27 cellular contexts compared by ENCODE assay signal in the genomic region with DNA sequence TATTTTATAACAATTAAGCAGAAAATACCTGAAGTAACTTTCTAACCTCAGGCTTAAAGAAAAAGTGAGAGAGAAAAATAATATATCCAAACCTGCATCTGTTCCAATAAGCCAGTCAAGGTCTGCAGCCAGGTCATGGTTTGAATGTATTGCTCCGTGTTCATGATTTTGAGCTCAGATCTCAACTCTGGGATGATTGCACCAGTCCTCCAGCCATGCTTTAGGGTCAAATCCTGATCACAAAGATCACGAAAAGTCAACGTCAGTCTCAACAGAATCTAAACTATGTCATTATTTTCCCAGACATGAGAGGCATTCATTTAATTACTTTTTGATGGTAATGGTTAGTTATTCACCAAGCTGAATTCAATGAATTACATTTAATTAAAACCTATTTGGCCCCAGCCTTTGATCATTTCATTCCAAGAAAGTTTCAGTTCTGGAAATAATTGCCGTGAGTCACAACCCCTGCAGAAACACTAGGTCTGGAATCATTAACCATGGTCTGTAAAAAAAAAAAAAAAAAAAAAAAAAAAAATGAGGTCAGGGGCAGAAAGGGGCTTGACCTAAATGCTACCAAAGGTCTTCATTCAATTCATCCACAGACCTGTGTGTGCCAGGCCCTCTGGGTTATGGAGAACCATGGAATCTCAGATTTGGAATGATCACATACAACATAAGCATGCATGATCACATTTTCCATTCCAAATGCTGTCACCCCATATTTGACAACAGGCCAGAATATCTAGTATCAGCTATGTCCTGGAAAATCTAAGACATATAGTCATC. TPM values are rescaled to one million over a fixed set of nuclear protein-coding genes. Genes with fewer than 3 reads are reported as not detected.
A peak's percentile ranks its signal among the peaks of the same experiment; 100 is the strongest.
DNase-seq lines count a peak whose midpoint lies in the region; ATAC-seq, FAIRE-seq and TF ChIP-seq lines count a peak whose summit lies in the region.
"Had no signal": no experiment of that assay in that cellular context is flagged by ENCODE, and none has a peak within 500 bp of the region (broad histone marks: within the 10 kb centered on the region; RNA-seq: fewer than 3 reads in every experiment).

No MANE protein-coding gene starts in this region.

- FAIRE-seq in HepG2 (lab: Jason Lieb, UNC) = no peak
- FAIRE-seq: frontal cortex, GM18507, HTR-8/SVneo, K562 had no signal

- DNase-seq in EH (ENCODE audit: low read depth) = peak; percentile 37
- no peak for DNase-seq in body of pancreas
- peak; percentile 18 for DNase-seq in HepG2 (ENCODE audit: low spot score)
- DNase-seq in sigmoid colon = peak; percentile 14
- DNase-seq in stimulated activated effector memory CD8-positive, alpha-beta T cell treated with anti-CD3 and anti-CD28 coated beads, Interleukin-12 subunit alpha, Interleukin-12 subunit beta, amount 100 ng/mL, for 72 hours (ENCODE audit: low spot score in 2 of 2) = no peak
- DNase-seq in MV-4-11 (lab: John Stamatoyannopoulos, UW) = no peak
- DNase-seq: activated CD4-positive, CD25-positive, alpha-beta regulatory T cell; activated gamma-delta T cell; activated T-cell treated with anti-CD3 and anti-CD28 coated beads, Interleukin-2, amount 50 U/mL, for 4 hours; cerebellar nuclear complex; GOT3; left cardiac atrium; mesendoderm; NCI-H1105; NCI-H187; NCI-H2171; NCI-H82; stimulated activated naive B cell treated with anti-CD40 and anti-IgM and Interleukin-4, amounts not matched to agents 10 μg/mL and 1 μg/mL and 100 μg/mL, for 72 hours; substantia nigra; upper lobe of left lung had no signal

- H3K4me3 ChIP-seq in body of pancreas = no peak overlapping the region
- H3K4me3 ChIP-seq in HepG2 (replicated peaks in 1 of 3; ENCODE audit: insufficient read depth in 1 of 3, low read depth in 2 of 3, low read length in 3 of 3) = no peak overlapping the region
- no peak overlapping the region for H3K4me3 ChIP-seq in sigmoid colon
- H3K4me3 ChIP-seq: esophagus muscularis mucosa, K562, SK-N-MC, upper lobe of left lung had no signal

- H3K4me3 Mint-ChIP-seq in stimulated activated effector memory CD8-positive, alpha-beta T cell treated with anti-CD3 and anti-CD28 coated beads, Interleukin-12 subunit alpha, Interleukin-12 subunit beta, amount 100 ng/mL, for 72 hours = no peak overlapping the region
- H3K4me3 Mint-ChIP-seq: activated T-cell treated with anti-CD3 and anti-CD28 coated beads, Interleukin-2, amount 50 U/mL, for 4 hours; stimulated activated naive B cell treated with anti-CD40 and anti-IgM and Interleukin-4, amounts not matched to agents 10 μg/mL and 1 μg/mL and 100 μg/mL, for 72 hours had no signal

- no peak for TF ChIP-seq RAD21 in HepG2 (CRISPR knock-in tag; IDR thresholded peaks at IDR 0.05)

- no TSS peak for BruUV-seq in HepG2 (replicated peaks; lab: Mats Ljungman, UMichigan)

- H3K36me3 Mint-ChIP-seq in stimulated activated effector memory CD8-positive, alpha-beta T cell treated with anti-CD3 and anti-CD28 coated beads, Interleukin-12 subunit alpha, Interleukin-12 subunit beta, amount 100 ng/mL, for 72 hours = peaks cover 43% of the 10 kb centered on the region

- in situ Hi-C loops in HepG2 (cut with HindIII; ENCODE audit: extremely low pct_ligation_motif_present, low pct_unique_long_range_greater_than_20kb) = no loop called here

- no peaks in the 10 kb centered on the region for H3K9me3 ChIP-seq in body of pancreas
- no peaks in the 10 kb centered on the region for H3K9me3 ChIP-seq in HepG2 (ENCODE audit: low read length)
- no peaks in the 10 kb centered on the region for H3K9me3 ChIP-seq in sigmoid colon
- H3K9me3 ChIP-seq: esophagus muscularis mucosa, upper lobe of left lung had no signal

- peak overlapping the region in 1 of 4 donors; percentile 16 for H3K27ac ChIP-seq in body of pancreas
- peak overlapping the region; percentile 38 for H3K27ac ChIP-seq in HepG2 (ENCODE audit: extremely low read length, insufficient read depth, low read length)
- H3K27ac ChIP-seq in sigmoid colon = peak overlapping the region in 3 of 4 donors; percentile 42 to 48 (median 44)
- H3K27ac ChIP-seq: SK-N-MC, upper lobe of left lung had no signal

- no peak overlapping the region for H2AFZ ChIP-seq in HepG2 (ENCODE audit: low read length)

- H3K36me3 ChIP-seq in body of pancreas (replicated peaks in 1 of 2; ENCODE audit: insufficient read depth in 1 of 2, low read depth in 2 of 2) (no peaks in the 10 kb centered on the region), HepG2 (replicated peaks in 1 of 2; ENCODE audit: control insufficient read depth in 1 of 2, insufficient read depth in 2 of 2, low read length in 2 of 2) (peaks cover 14 to 33% of the 10 kb centered on the region in 2 experiments), sigmoid colon (peaks cover 57 to 100% (median 69%) of the 10 kb centered on the region in 4 donors)

- no peak overlapping the region for H3K27ac Mint-ChIP-seq in stimulated activated effector memory CD8-positive, alpha-beta T cell treated with anti-CD3 and anti-CD28 coated beads, Interleukin-12 subunit alpha, Interleukin-12 subunit beta, amount 100 ng/mL, for 72 hours
- H3K27ac Mint-ChIP-seq: stimulated activated naive B cell treated with anti-CD40 and anti-IgM and Interleukin-4, amounts not matched to agents 10 μg/mL and 1 μg/mL and 100 μg/mL, for 72 hours had no signal

- no peaks in the 10 kb centered on the region for H3K9me3 Mint-ChIP-seq in stimulated activated effector memory CD8-positive, alpha-beta T cell treated with anti-CD3 and anti-CD28 coated beads, Interleukin-12 subunit alpha, Interleukin-12 subunit beta, amount 100 ng/mL, for 72 hours
- H3K9me3 Mint-ChIP-seq: activated T-cell treated with anti-CD3 and anti-CD28 coated beads, Interleukin-2, amount 50 U/mL, for 4 hours had no signal

- TF ChIP-seq POLR2A in body of pancreas (IDR thresholded peaks at IDR 0.05) = no peak
- no peak for TF ChIP-seq POLR2A in HepG2 (IDR thresholded peaks at IDR 0.05; ENCODE audit: insufficient read depth in 1 of 2, low read depth in 2 of 2, low read length in 2 of 2)
- TF ChIP-seq POLR2A in sigmoid colon (IDR thresholded peaks at IDR 0.05) = no peak

- TF ChIP-seq EP300 in HepG2 (IDR thresholded peaks at IDR 0.05; ENCODE audit: low read depth in 2 of 2, low read length in 2 of 2) = no peak
- no peak for TF ChIP-seq EP300 in HepG2 (CRISPR knock-in tag; IDR thresholded peaks at IDR 0.05; ENCODE audit: borderline replicate concordance)
- no peak for TF ChIP-seq EP300 in sigmoid colon (IDR thresholded peaks at IDR 0.05)

- ATAC-seq in body of pancreas (peak; percentile 35), HepG2 (peak; percentile 70)
- no peak for ATAC-seq in stimulated activated effector memory CD8-positive, alpha-beta T cell treated with anti-CD3 and anti-CD28 coated beads, Interleukin-12 subunit alpha, Interleukin-12 subunit beta, amount 100 ng/mL, for 72 hours
- no peak for ATAC-seq in activated CD4-positive, CD25-positive, alpha-beta regulatory T cell treated with anti-CD3 and anti-CD28 coated beads, Interleukin-2, amount 50 U/mL, for 24 hours
- ATAC-seq: activated T-cell treated with anti-CD3 and anti-CD28 coated beads, Interleukin-2, amount 50 U/mL, for 4 hours; K562; left cardiac atrium; stimulated activated naive B cell treated with anti-CD40 and anti-IgM and Interleukin-4, amounts not matched to agents 10 μg/mL and 1 μg/mL and 100 μg/mL, for 72 hours had no signal

- TF ChIP-seq CTCF in body of pancreas (IDR thresholded peaks at IDR 0.05) (no peak), HepG2 (CRISPR knock-in tag; IDR thresholded peaks at IDR 0.05) (no peak), sigmoid colon (IDR thresholded peaks at IDR 0.05) (no peak)

- no peaks in the 10 kb centered on the region for H3K79me2 ChIP-seq in HepG2 (ENCODE audit: insufficient read depth, low read length)

- H3K9ac ChIP-seq in HepG2 (ENCODE audit: insufficient read depth, low read depth, low read length) = no peak overlapping the region

- H3K4me1 Mint-ChIP-seq in stimulated activated effector memory CD8-positive, alpha-beta T cell treated with anti-CD3 and anti-CD28 coated beads, Interleukin-12 subunit alpha, Interleukin-12 subunit beta, amount 100 ng/mL, for 72 hours = no peaks in the 10 kb centered on the region
- H3K4me1 Mint-ChIP-seq: stimulated activated naive B cell treated with anti-CD40 and anti-IgM and Interleukin-4, amounts not matched to agents 10 μg/mL and 1 μg/mL and 100 μg/mL, for 72 hours had no signal

- intact Hi-C loops in body of pancreas (cut with DNase I) = loop anchor here (10.0 kb wide), 1 partner anchor 79 kb away; no protein-coding TSS in a partner anchor
- intact Hi-C loops in HepG2 (cut with micrococcal nuclease; ENCODE audit: unreplicated experiment) = no loop called here
- intact Hi-C loops in sigmoid colon (cut with DNase I) = no loop called here

- peaks cover 21% of the 10 kb centered on the region for H3K4me1 ChIP-seq in body of pancreas
- peaks cover 17% of the 10 kb centered on the region for H3K4me1 ChIP-seq in HepG2 (ENCODE audit: insufficient read depth, low read length)
- H3K4me1 ChIP-seq in sigmoid colon = peaks cover 0 to 44% (median 41%) of the 10 kb centered on the region in 4 donors
- H3K4me1 ChIP-seq: upper lobe of left lung had no signal

- no peaks in the 10 kb centered on the region for H3K27me3 ChIP-seq in body of pancreas
- H3K27me3 ChIP-seq in HepG2 (ENCODE audit: control insufficient read depth in 1 of 2, insufficient read depth in 2 of 2, low read length in 2 of 2) = no peaks in the 10 kb centered on the region
- no peaks in the 10 kb centered on the region for H3K27me3 ChIP-seq in sigmoid colon
- H3K27me3 ChIP-seq: esophagus muscularis mucosa, upper lobe of left lung had no signal

- POLR2A ChIA-PET in HepG2 (lab: Yijun Ruan, JAX) = no interaction called here

- 48 to 63% methylated on average over 4 of the region's 4 CpGs for WGBS in body of pancreas, 2 donors
- WGBS in HepG2 (ENCODE audit: low lambda C conversion rate) = 65% methylated on average over 4 of the region's 4 CpGs
- WGBS in sigmoid colon, 2 donors = 68 to 78% methylated on average over 4 of the region's 4 CpGs

- no peaks in the 10 kb centered on the region for H4K20me1 ChIP-seq in HepG2 (ENCODE audit: insufficient read depth, low read length)

- CTCF ChIA-PET in HepG2 (lab: Yijun Ruan, JAX; ENCODE audit: low intra/inter-chr PET ratio, low total read pairs) = no interaction called here

- H3K4me2 ChIP-seq in HepG2 (ENCODE audit: low read depth, low read length) = peak overlapping the region; percentile 32; the same call in 1 of the 2 replicates

RNA-seq across cellular contexts. Expression of gene NT5DC3, which starts 55.6 kb away (rescaled TPM):
- total RNA-seq in body of pancreas (10 to 100 TPM in 1 of 2 donors, 1 to 10 TPM in 1; 5.2 to 14.5 TPM), HepG2 (2016; rRNA removed; fragmentation: Illumina TruSeq; extraction: Trizol) (6.6 and 7.4 TPM in 2 replicates), sigmoid colon (100 to 1,000 TPM; 179 to 346 (median 240) TPM)
- 1.7 and 2.3 TPM in 2 replicates for total RNA-seq in HepG2 (2016; cell fraction: cytosol; rRNA removed; fragmentation: Illumina TruSeq; extraction: Trizol; ENCODE audit: low read depth)
- 6.1 and 6.6 TPM in 2 replicates for total RNA-seq in HepG2 (2016; cell fraction: insoluble cytoplasmic fraction; rRNA removed; fragmentation: Illumina TruSeq; extraction: Trizol)
- 2.8 and 2.9 TPM in 2 replicates for total RNA-seq in HepG2 (2016; cell fraction: membrane; rRNA removed; fragmentation: Illumina TruSeq; extraction: Trizol)
- 8.2 and 14.2 TPM in 2 replicates for total RNA-seq in HepG2 (2016; cell fraction: nucleus; rRNA removed; fragmentation: Illumina TruSeq; extraction: Trizol)
- polyA plus RNA-seq in HepG2 (2011; rRNA removed) (2.8 and 3.2 TPM in 2 replicates), sigmoid colon (1 to 10 TPM in 2 of 3 donors, under 1 TPM in 1; 0.23 to 6.8 (median 1.8) TPM)
- 1.8 and 2.3 TPM in 2 replicates for polyA plus RNA-seq in HepG2 (2011; cell fraction: cytosol; rRNA removed)
- polyA plus RNA-seq in HepG2 (2011; cell fraction: nucleus; rRNA removed) = 4.3 and 4.9 TPM in 2 replicates
- polyA plus RNA-seq in HepG2 (2012) = 2.9 and 4.9 TPM in 2 replicates
- 0.17 and 0.21 TPM in 2 replicates for polyA plus RNA-seq in HepG2 (2016; cell fraction: cytosol; fragmentation: Illumina TruSeq; extraction: Trizol; ENCODE audit: low read depth)
- polyA plus RNA-seq in HepG2 (2016; cell fraction: insoluble cytoplasmic fraction; fragmentation: Illumina TruSeq; extraction: Trizol; ENCODE audit: low read depth) = 3.7 and 4.3 TPM in 2 replicates
- 0.42 and 0.64 TPM in 2 replicates for polyA plus RNA-seq in HepG2 (2016; cell fraction: membrane; fragmentation: Illumina TruSeq; extraction: Trizol; ENCODE audit: low read depth)
- 14.0 and 14.9 TPM in 2 replicates for polyA plus RNA-seq in HepG2 (2016; cell fraction: nucleus; fragmentation: Illumina TruSeq; extraction: Trizol; ENCODE audit: insufficient read depth, low read depth)
- 3.9 and 6.2 TPM in 2 replicates for polyA minus RNA-seq in HepG2 (2011; rRNA and poly(A)+ RNA removed; ENCODE audit: low replicate concordance)
- 4.0 and 4.6 TPM in 2 replicates for polyA minus RNA-seq in HepG2 (2011; cell fraction: cytosol; rRNA and poly(A)+ RNA removed)
- polyA minus RNA-seq in HepG2 (2011; cell fraction: nucleus; rRNA and poly(A)+ RNA removed) = 7.8 and 12.2 TPM in 2 replicates

Comparison
In these comparisons a context has a peak if more than half of its experiments do, and no peak if none do; other contexts are left out.
1. DNase-seq: peak in EH (single experiment), HepG2 (single experiment) and sigmoid colon (single experiment); none in body of pancreas (0 of 4), stimulated activated effector memory CD8-positive, alpha-beta T cell treated with anti-CD3 and anti-CD28 coated beads, Interleukin-12 subunit alpha, Interleukin-12 subunit beta, amount 100 ng/mL, for 72 hours (0 of 2) and MV-4-11 (single experiment).
2. ATAC-seq: peak in body of pancreas (single experiment) and HepG2 (single experiment); none in stimulated activated effector memory CD8-positive, alpha-beta T cell treated with anti-CD3 and anti-CD28 coated beads, Interleukin-12 subunit alpha, Interleukin-12 subunit beta, amount 100 ng/mL, for 72 hours (single experiment) and activated CD4-positive, CD25-positive, alpha-beta regulatory T cell treated with anti-CD3 and anti-CD28 coated beads, Interleukin-2, amount 50 U/mL, for 24 hours (0 of 2).
3. RNA of gene NT5DC3, which starts 55.6 kb away (total RNA-seq): 179 to 346 TPM in sigmoid colon; 5.2 to 14.5 TPM in body of pancreas and 1.7 to 14.2 TPM in HepG2; every median in the first group is over 10 times any median in the second.